8 cellular contexts compared by ENCODE assay signal in the genomic region with DNA sequence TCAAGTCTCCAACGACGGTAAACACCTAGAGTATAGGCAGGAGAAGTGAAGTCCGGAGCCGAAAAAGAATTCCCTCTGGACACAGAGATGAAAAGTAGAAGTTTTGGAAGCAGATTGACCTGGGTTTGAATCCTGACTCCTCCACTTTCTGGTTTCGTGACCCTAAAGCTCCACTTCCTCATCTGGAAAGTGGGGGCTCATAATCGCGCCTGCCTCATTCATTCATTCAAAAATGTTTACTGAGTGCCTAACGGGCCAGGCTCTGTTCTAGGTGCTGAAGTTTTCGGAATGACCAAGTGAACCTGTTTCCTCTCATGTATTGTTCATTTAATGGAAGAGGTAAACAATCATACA. TPM values are rescaled to one million over a fixed set of nuclear protein-coding genes. Genes with fewer than 3 reads are reported as not detected.
DNase-seq lines count a peak whose midpoint lies in the region; ATAC-seq and TF ChIP-seq lines count a peak whose summit lies in the region.

No MANE protein-coding gene starts in this region.

- no peaks in the 10 kb centered on the region for H3K36me3 ChIP-seq in left ventricle myocardium inferior
- H3K36me3 ChIP-seq in iPS-15b (ENCODE audit: control insufficient read depth, insufficient read depth, low read length) = no peaks in the 10 kb centered on the region

- H3K36me3 Mint-ChIP-seq in activated B cell treated with CpG ODN at 0.5 μM for 24 hours (ENCODE audit: low read depth) (no peaks in the 10 kb centered on the region), type B pancreatic cell (no peaks in the 10 kb centered on the region)

- H3K27ac Mint-ChIP-seq in activated B cell treated with CpG ODN at 0.5 μM for 24 hours = no peak overlapping the region
- H3K27ac Mint-ChIP-seq in type B pancreatic cell = peak overlapping the region; percentile 62

- no peak overlapping the region for H3K27ac ChIP-seq in left ventricle myocardium inferior (replicated peaks)

- peak overlapping the region; percentile 72 for H3K4me3 ChIP-seq in left ventricle myocardium inferior
- H3K4me3 ChIP-seq in iPS-15b (ENCODE audit: low read depth, low read length) = peak overlapping the region; percentile 76

- H3K4me3 Mint-ChIP-seq in activated B cell treated with CpG ODN at 0.5 μM for 24 hours (peak overlapping the region; percentile 78), type B pancreatic cell (peak overlapping the region; percentile 82)

- no peak overlapping the region for H3K9ac ChIP-seq in iPS-15b (ENCODE audit: low read depth, low read length)

- H3K9me3 ChIP-seq in left ventricle myocardium inferior (replicated peaks) (no peaks in the 10 kb centered on the region), iPS-15b (ENCODE audit: control insufficient read depth, insufficient read depth, low read length) (no peaks in the 10 kb centered on the region)

- TF ChIP-seq CTCF in left ventricle myocardium inferior (IDR thresholded peaks at IDR 0.05; ENCODE audit: borderline replicate concordance) (no peak), activated B cell treated with CpG ODN at 0.5 μM for 24 hours (IDR thresholded peaks at IDR 0.05) (no peak), type B pancreatic cell (conservative IDR thresholded peaks at IDR 0.05) (no peak)

- CTCF ChIA-PET in activated B cell treated with CpG ODN at 0.5 μM for 24 hours (lab: Charles Lee) = interaction anchor here (1.0 to 1.3 kb wide), 3 partner anchors 28 to 207 kb away, joined by 3 to 4 read pairs (median 3); a partner anchor contains a TSS

- H3K4me1 ChIP-seq in left ventricle myocardium inferior (peaks cover 38% of the 10 kb centered on the region), iPS-15b (ENCODE audit: control insufficient read depth, insufficient read depth, low read length) (peaks cover 16% of the 10 kb centered on the region)

- H3K4me1 Mint-ChIP-seq in activated B cell treated with CpG ODN at 0.5 μM for 24 hours (peaks cover 33% of the 10 kb centered on the region), type B pancreatic cell (ENCODE audit: unreplicated experiment) (peaks cover 22% of the 10 kb centered on the region)

- peaks cover 4% of the 10 kb centered on the region for H3K27me3 Mint-ChIP-seq in activated B cell treated with CpG ODN at 0.5 μM for 24 hours
- H3K27me3 Mint-ChIP-seq in type B pancreatic cell = peaks cover 16% of the 10 kb centered on the region

- ATAC-seq in Right ventricle myocardium superior (ENCODE audit: poor library complexity) = no peak
- ATAC-seq in activated B cell treated with CpG ODN at 0.5 μM for 24 hours (ENCODE audit: low read depth) = no peak

- H3K27me3 ChIP-seq in left ventricle myocardium inferior (ENCODE audit: low read depth) = peaks cover 7% of the 10 kb centered on the region
- H3K27me3 ChIP-seq in iPS-15b (ENCODE audit: control insufficient read depth, insufficient read depth, low read length) = peaks cover 10% of the 10 kb centered on the region

- intact Hi-C loops in left ventricle myocardium inferior (cut with micrococcal nuclease) (loop anchor here (10.0 kb wide), 1 partner anchor 122 kb away; no protein-coding TSS in a partner anchor), Right ventricle myocardium superior (cut with DNase I) (no loop called here), activated B cell treated with CpG ODN at 0.5 μM for 24 hours (cut with micrococcal nuclease) (loop anchor here (10.0 kb wide), 2 partner anchors 242 to 892 kb away; a partner anchor contains a TSS)

- DNase-seq in left ventricle myocardium inferior (no peak), Right ventricle myocardium superior (no peak), activated B cell treated with CpG ODN at 0.5 μM for 24 hours (no peak), type B pancreatic cell (ENCODE audit: extremely low spot score, unreplicated experiment) (no peak), NCI-H526 (lab: John Stamatoyannopoulos, UW) (no peak), kidney tubule cell (ENCODE audit: low spot score) (no peak), glomerular visceral epithelial cell (ENCODE audit: extremely low spot score) (no peak)

- POLR2A ChIA-PET in activated B cell treated with CpG ODN at 0.5 μM for 24 hours (lab: Charles Lee) = interaction anchor here (0.6 to 1.6 kb wide), 8 partner anchors 10 to 168 kb away, joined by 3 to 10 read pairs (median 4); a partner anchor contains a TSS

- H3K9me3 Mint-ChIP-seq in activated B cell treated with CpG ODN at 0.5 μM for 24 hours (no peaks in the 10 kb centered on the region), type B pancreatic cell (peaks cover 1% of the 10 kb centered on the region)

RNA-seq across cellular contexts. Expression of a gene that starts 7.1 kb away (rescaled TPM):
- total RNA-seq in left ventricle myocardium inferior = 48.4 TPM
- 30.6 TPM for total RNA-seq in Right ventricle myocardium superior
- 73.8 and 97.7 TPM in 2 replicates for total RNA-seq in activated B cell treated with CpG ODN at 0.5 μM for 24 hours
- total RNA-seq in type B pancreatic cell (ENCODE audit: low replicate concordance) = 46.9 and 61.4 TPM in 2 replicates

RNA-seq across cellular contexts. Expression of a gene that starts 21.7 kb away (rescaled TPM):
- total RNA-seq in left ventricle myocardium inferior (4.7 TPM), Right ventricle myocardium superior (3.8 TPM), activated B cell treated with CpG ODN at 0.5 μM for 24 hours (0.49 and 0.69 TPM in 2 replicates), type B pancreatic cell (ENCODE audit: low replicate concordance) (8.0 and 9.1 TPM in 2 replicates)

RNA-seq across cellular contexts. Expression of a gene that starts 44.3 kb away (rescaled TPM):
- total RNA-seq in left ventricle myocardium inferior (5.1 TPM), Right ventricle myocardium superior (5.3 TPM), activated B cell treated with CpG ODN at 0.5 μM for 24 hours (not detected in 2 replicates), type B pancreatic cell (ENCODE audit: low replicate concordance) (not detected in 2 replicates)

RNA-seq across cellular contexts. Expression of a gene that starts 45.4 kb away (rescaled TPM):
- 249 TPM for total RNA-seq in left ventricle myocardium inferior
- total RNA-seq in Right ventricle myocardium superior = 251 TPM
- 507 and 570 TPM in 2 replicates for total RNA-seq in activated B cell treated with CpG ODN at 0.5 μM for 24 hours
- total RNA-seq in type B pancreatic cell (ENCODE audit: low replicate concordance) = 397 and 471 TPM in 2 replicates

RNA-seq across cellular contexts. Expression of a gene that starts 46.1 kb away (rescaled TPM):
- total RNA-seq in left ventricle myocardium inferior (2.2 TPM), Right ventricle myocardium superior (1.6 TPM), activated B cell treated with CpG ODN at 0.5 μM for 24 hours (19.3 and 21.1 TPM in 2 replicates), type B pancreatic cell (ENCODE audit: low replicate concordance) (8.2 and 9.4 TPM in 2 replicates)
